In the genomic region with DNA sequence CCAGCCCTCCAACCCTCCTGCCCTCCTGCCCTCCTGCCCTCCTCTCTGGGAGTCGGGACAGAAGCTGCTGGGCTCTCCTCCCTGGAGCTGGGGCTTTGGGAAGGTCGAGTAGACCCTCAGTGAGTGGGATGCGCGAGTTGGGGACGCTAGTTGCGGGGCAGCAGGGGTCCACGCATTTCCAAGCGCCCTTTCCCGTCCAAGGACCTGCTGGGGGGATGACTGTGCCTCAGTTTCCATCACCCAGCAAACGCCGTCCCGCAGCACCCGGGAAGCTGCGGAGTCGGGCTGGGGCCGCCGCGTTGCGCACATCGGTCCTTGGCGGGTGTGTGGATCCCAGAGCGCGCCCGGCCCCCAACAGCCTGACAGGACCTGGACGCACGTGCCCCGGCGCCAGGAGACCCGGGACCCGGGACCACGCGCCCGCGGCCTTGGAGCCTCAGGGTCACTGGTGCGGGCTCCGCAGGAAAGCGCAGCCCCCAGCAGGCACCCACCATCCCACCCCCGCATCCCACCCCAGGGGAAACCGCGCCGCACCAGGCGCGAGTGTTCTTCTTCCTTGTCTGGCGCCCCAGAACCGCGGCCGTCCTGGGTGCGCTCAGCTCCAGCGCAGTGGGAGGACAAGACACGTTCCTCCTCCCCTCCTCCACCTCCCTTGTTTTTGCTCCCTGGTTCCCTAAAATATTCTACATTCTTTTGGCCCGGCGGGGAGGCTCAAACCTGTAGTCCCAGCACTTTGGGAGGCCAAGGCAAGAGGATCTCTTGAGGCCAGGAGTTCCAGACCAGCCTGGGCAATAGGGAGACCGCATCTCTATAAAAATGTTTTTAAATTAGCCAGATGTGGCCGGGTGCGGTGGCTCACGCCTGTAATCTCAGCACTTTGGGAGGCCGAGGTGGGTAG, we compare ENCODE assay signal across 2 cellular contexts.
TF ChIP-seq lines count a peak whose summit lies in the region.

No MANE protein-coding gene starts in this region.

TF ChIP-seq in SK-N-SH, 30 proteins besides CTCF, POLR2A, EP300 and RAD21:
- TF ChIP-seq, protein P1, sequence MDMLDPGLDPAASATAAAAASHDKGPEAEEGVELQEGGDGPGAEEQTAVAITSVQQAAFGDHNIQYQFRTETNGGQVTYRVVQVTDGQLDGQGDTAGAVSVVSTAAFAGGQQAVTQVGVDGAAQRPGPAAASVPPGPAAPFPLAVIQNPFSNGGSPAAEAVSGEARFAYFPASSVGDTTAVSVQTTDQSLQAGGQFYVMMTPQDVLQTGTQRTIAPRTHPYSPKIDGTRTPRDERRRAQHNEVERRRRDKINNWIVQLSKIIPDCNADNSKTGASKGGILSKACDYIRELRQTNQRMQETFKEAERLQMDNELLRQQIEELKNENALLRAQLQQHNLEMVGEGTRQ (IDR thresholded peaks at IDR 0.05; ENCODE audit: borderline replicate concordance, low read depth, low read length): no peak
- no peak for TF ChIP-seq FOXM1 (IDR thresholded peaks at IDR 0.05; ENCODE audit: low read depth)
- TF ChIP-seq RFX5 (IDR thresholded peaks at IDR 0.05; ENCODE audit: low read length): no peak
- no peak for TF ChIP-seq SMC3 (IDR thresholded peaks at IDR 0.05; ENCODE audit: low read depth, low read length)
- no peak for TF ChIP-seq MEF2A (IDR thresholded peaks at IDR 0.05; ENCODE audit: borderline replicate concordance, low read depth)
- TF ChIP-seq NRF1 (IDR thresholded peaks at IDR 0.05; ENCODE audit: low read depth, low read length): no peak
- no peak for TF ChIP-seq MXI1 (IDR thresholded peaks at IDR 0.05; ENCODE audit: low read depth, low read length)
- TF ChIP-seq GATA2 (CRISPR knock-in tag; IDR thresholded peaks at IDR 0.05): no peak
- TF ChIP-seq CHD2 (IDR thresholded peaks at IDR 0.05; ENCODE audit: low read length, partially characterized antibody): no peak
- no peak for TF ChIP-seq SIN3A (IDR thresholded peaks at IDR 0.05; ENCODE audit: borderline replicate concordance, low read depth, low read length)
- TF ChIP-seq RCOR1 (IDR thresholded peaks at IDR 0.05; ENCODE audit: low read length): no peak
- no peak for TF ChIP-seq TEAD4 (IDR thresholded peaks at IDR 0.05; ENCODE audit: borderline replicate concordance, insufficient read depth)
- TF ChIP-seq POLR2AphosphoS5 (IDR thresholded peaks at IDR 0.05; ENCODE audit: low read depth, low read length): no peak
- TF ChIP-seq ELF1 (IDR thresholded peaks at IDR 0.05): no peak
- TF ChIP-seq FOXJ3 (CRISPR knock-in tag; IDR thresholded peaks at IDR 0.05): no peak
- no peak for TF ChIP-seq TAF1 (IDR thresholded peaks at IDR 0.05; ENCODE audit: borderline replicate concordance, low read depth, low read length)
- no peak for TF ChIP-seq GABPA (IDR thresholded peaks at IDR 0.05; ENCODE audit: low read depth)
- TF ChIP-seq, protein P2, sequence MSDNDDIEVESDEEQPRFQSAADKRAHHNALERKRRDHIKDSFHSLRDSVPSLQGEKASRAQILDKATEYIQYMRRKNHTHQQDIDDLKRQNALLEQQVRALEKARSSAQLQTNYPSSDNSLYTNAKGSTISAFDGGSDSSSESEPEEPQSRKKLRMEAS (IDR thresholded peaks at IDR 0.05; ENCODE audit: low read depth): no peak
- TF ChIP-seq TCF12 (IDR thresholded peaks at IDR 0.05): no peak

TF ChIP-seq in SK-N-SH treated with all-trans-retinoic acid at 6 μM for 48 hours, 23 proteins besides CTCF, POLR2A, EP300 and RAD21:
- no peak for TF ChIP-seq PPARA (CRISPR knock-in tag; IDR thresholded peaks at IDR 0.05; ENCODE audit: borderline replicate concordance)
- no peak for TF ChIP-seq ZFP3 (CRISPR knock-in tag; IDR thresholded peaks at IDR 0.05)
- TF ChIP-seq TCF4 (CRISPR knock-in tag; IDR thresholded peaks at IDR 0.05; ENCODE audit: borderline replicate concordance): no peak
- no peak for TF ChIP-seq RARB (CRISPR knock-in tag; IDR thresholded peaks at IDR 0.05)
- TF ChIP-seq TOX (CRISPR knock-in tag; IDR thresholded peaks at IDR 0.05; ENCODE audit: borderline replicate concordance): no peak
- TF ChIP-seq SNAI2 (CRISPR knock-in tag; IDR thresholded peaks at IDR 0.05): no peak
- TF ChIP-seq, protein P3, sequence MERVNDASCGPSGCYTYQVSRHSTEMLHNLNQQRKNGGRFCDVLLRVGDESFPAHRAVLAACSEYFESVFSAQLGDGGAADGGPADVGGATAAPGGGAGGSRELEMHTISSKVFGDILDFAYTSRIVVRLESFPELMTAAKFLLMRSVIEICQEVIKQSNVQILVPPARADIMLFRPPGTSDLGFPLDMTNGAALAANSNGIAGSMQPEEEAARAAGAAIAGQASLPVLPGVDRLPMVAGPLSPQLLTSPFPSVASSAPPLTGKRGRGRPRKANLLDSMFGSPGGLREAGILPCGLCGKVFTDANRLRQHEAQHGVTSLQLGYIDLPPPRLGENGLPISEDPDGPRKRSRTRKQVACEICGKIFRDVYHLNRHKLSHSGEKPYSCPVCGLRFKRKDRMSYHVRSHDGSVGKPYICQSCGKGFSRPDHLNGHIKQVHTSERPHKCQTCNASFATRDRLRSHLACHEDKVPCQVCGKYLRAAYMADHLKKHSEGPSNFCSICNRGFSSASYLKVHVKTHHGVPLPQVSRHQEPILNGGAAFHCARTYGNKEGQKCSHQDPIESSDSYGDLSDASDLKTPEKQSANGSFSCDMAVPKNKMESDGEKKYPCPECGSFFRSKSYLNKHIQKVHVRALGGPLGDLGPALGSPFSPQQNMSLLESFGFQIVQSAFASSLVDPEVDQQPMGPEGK (CRISPR knock-in tag; IDR thresholded peaks at IDR 0.05; ENCODE audit: borderline replicate concordance): no peak
- TF ChIP-seq BACH2 (CRISPR knock-in tag; IDR thresholded peaks at IDR 0.05; ENCODE audit: borderline replicate concordance): no peak
- TF ChIP-seq ZFP30 (CRISPR knock-in tag; IDR thresholded peaks at IDR 0.05): no peak
- TF ChIP-seq ISL1 (CRISPR knock-in tag; IDR thresholded peaks at IDR 0.05): no peak
- TF ChIP-seq, protein P4, sequence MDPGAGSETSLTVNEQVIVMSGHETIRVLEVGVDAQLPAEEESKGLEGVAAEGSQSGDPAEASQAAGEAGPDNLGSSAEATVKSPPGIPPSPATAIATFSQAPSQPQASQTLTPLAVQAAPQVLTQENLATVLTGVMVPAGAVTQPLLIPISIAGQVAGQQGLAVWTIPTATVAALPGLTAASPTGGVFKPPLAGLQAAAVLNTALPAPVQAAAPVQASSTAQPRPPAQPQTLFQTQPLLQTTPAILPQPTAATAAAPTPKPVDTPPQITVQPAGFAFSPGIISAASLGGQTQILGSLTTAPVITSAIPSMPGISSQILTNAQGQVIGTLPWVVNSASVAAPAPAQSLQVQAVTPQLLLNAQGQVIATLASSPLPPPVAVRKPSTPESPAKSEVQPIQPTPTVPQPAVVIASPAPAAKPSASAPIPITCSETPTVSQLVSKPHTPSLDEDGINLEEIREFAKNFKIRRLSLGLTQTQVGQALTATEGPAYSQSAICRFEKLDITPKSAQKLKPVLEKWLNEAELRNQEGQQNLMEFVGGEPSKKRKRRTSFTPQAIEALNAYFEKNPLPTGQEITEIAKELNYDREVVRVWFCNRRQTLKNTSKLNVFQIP (CRISPR knock-in tag; IDR thresholded peaks at IDR 0.05; ENCODE audit: borderline replicate concordance, low read depth): no peak
- no peak for TF ChIP-seq ZNF8 (CRISPR knock-in tag; IDR thresholded peaks at IDR 0.05)
- TF ChIP-seq, protein P5, sequence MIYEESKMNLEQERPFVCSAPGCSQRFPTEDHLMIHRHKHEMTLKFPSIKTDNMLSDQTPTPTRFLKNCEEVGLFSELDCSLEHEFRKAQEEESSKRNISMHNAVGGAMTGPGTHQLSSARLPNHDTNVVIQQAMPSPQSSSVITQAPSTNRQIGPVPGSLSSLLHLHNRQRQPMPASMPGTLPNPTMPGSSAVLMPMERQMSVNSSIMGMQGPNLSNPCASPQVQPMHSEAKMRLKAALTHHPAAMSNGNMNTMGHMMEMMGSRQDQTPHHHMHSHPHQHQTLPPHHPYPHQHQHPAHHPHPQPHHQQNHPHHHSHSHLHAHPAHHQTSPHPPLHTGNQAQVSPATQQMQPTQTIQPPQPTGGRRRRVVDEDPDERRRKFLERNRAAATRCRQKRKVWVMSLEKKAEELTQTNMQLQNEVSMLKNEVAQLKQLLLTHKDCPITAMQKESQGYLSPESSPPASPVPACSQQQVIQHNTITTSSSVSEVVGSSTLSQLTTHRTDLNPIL (CRISPR knock-in tag; IDR thresholded peaks at IDR 0.05; ENCODE audit: low read depth): no peak
- no peak for TF ChIP-seq ZNF70 (CRISPR knock-in tag; IDR thresholded peaks at IDR 0.05)
- no peak for TF ChIP-seq GLIS3 (CRISPR knock-in tag; IDR thresholded peaks at IDR 0.05)
- TF ChIP-seq ZC3H10 (CRISPR knock-in tag; IDR thresholded peaks at IDR 0.05): no peak
